ENCODE assay signal across 8 cellular contexts in the genomic region with DNA sequence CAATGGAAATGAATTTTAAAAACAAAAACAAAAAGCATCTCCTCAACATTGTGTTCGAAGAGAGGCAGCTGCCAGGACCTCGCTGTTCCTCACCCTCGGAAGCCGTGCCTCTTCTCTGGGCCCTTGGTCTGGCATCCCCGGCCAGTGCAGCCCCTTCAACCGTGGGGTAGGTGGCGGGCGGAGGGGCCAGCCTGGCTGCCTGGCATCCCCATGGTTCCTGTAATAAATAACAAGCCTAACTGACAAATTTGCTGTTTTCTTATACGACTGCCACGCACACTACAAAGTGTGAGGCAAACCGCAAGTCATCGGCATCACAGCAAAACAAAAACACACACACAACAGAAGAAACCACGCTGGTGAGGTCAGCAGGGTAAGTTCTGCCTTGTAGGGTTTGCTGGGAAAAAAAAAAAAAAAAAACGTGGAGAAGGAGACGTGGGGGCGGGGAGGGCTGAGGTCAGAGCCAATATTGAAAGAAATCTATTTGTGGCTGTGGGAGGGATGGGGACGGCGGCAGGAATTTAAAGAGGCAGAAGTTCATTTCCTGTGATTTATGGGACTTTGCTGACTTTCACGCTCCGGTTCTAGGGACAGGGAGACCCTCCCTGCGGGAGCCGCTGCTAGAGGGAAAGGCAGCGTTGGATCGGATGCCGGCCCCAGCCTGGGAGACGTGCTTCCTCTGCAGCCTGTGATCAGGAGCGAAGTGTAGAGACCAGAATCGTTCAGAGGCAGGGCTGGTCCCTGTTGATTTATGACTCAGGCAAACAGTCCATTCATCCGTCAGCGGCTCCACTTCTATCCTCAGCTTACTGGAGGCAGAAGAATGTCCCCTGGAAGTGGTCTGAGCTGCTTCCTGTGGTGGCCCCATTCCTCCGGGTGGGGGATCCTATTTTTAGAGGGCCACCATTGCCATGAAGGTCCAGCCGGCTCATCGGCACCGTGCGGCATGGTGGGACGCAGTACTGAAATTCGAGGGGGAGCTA.
DNase-seq lines count a peak whose midpoint lies in the region; ATAC-seq, FAIRE-seq and TF ChIP-seq lines count a peak whose summit lies in the region.

No MANE protein-coding gene starts in this region.

- CTCF ChIA-PET in HCT116 (lab: Charles Lee), result no interaction called here

- in situ Hi-C loops in gastrocnemius medialis (cut with MboI; ENCODE audit: low sequenced_read_pairs in 4 of 4), result no loop called here

- H3K36me3 Mint-ChIP-seq in activated T-helper 17 cell treated with anti-CD3 and anti-CD28 coated beads, Interleukin-2, amount 50 U/mL, for 72 hours (ENCODE audit: low read depth), result no peaks in the 10 kb centered on the region

- H3K27ac ChIP-seq in HCT116 (ENCODE audit: low read depth, low read length), result no peak overlapping the region
- peak overlapping the region; percentile 77 to 88 (median 84) for H3K27ac ChIP-seq in gastrocnemius medialis
- peak overlapping the region in 1 of 2 donors; percentile 54 for H3K27ac ChIP-seq in small intestine (ENCODE audit: low read depth in 1 of 2, low read length in 1 of 2)

- no peaks in the 10 kb centered on the region for H4K20me1 ChIP-seq in HCT116 (ENCODE audit: insufficient read depth)

- no peak overlapping the region for H3K9ac ChIP-seq in HCT116 (ENCODE audit: low read length)

- H3K9me3 Mint-ChIP-seq in activated T-helper 17 cell treated with anti-CD3 and anti-CD28 coated beads, Interleukin-2, amount 50 U/mL, for 72 hours, result no peaks in the 10 kb centered on the region

- H2AFZ ChIP-seq in HCT116 (ENCODE audit: low read depth, low read length, poor library complexity, severe bottlenecking), result no peak overlapping the region

- H3K4me1 ChIP-seq in HCT116 (ENCODE audit: control insufficient read depth in 1 of 2, insufficient read depth in 2 of 2, low read length in 2 of 2), result peaks cover 2 to 7% of the 10 kb centered on the region in 2 experiments; a peak in 3 of 4 replicates
- H3K4me1 ChIP-seq in gastrocnemius medialis, result peaks cover 9 to 19% of the 10 kb centered on the region in 2 donors
- no peaks in the 10 kb centered on the region for H3K4me1 ChIP-seq in small intestine (ENCODE audit: control insufficient read depth in 2 of 2, insufficient read depth in 1 of 2, low read depth in 1 of 2, low read length in 1 of 2)

- TF ChIP-seq CTCF in HCT116 (IDR thresholded peaks at IDR 0.05 in 2 of 3, conservative IDR thresholded peaks at IDR 0.05 in 1 of 3; ENCODE audit: borderline replicate concordance in 1 of 3, insufficient read depth in 1 of 3, low read depth in 2 of 3, low read length in 2 of 3) (no peak), gastrocnemius medialis (IDR thresholded peaks at IDR 0.05 in 4 of 5, conservative IDR thresholded peaks at IDR 0.05 in 1 of 5) (no peak)

- H3K27ac Mint-ChIP-seq in activated T-helper 17 cell treated with anti-CD3 and anti-CD28 coated beads, Interleukin-2, amount 50 U/mL, for 72 hours, result no peak overlapping the region

- H3K4me1 Mint-ChIP-seq in activated T-helper 17 cell treated with anti-CD3 and anti-CD28 coated beads, Interleukin-2, amount 50 U/mL, for 72 hours, result no peaks in the 10 kb centered on the region

- RAD21 ChIA-PET in HCT116 (lab: Charles Lee; ENCODE audit: low non-redundant PET in 1 of 2, low total read pairs in 2 of 2, uncharacterized antibody in 2 of 2, unreplicated experiment in 2 of 2), result no interaction called here

- POLR2A ChIA-PET in HCT116 (lab: Charles Lee), result no interaction called here

- peak overlapping the region; percentile 16 for H3K4me3 Mint-ChIP-seq in activated T-helper 17 cell treated with anti-CD3 and anti-CD28 coated beads, Interleukin-2, amount 50 U/mL, for 72 hours

- TF ChIP-seq POLR2A in HCT116 (IDR thresholded peaks at IDR 0.05; ENCODE audit: borderline replicate concordance, extremely low read depth, insufficient read depth, insufficient read length), result no peak
- peak; percentile 16 to 37 for TF ChIP-seq POLR2A in gastrocnemius medialis (IDR thresholded peaks at IDR 0.05)

- 21 to 29% (median 27%) methylated on average over 36 to 37 of the region's 37 CpGs for WGBS in small intestine, 3 donors

- no peaks in the 10 kb centered on the region for H3K79me2 ChIP-seq in HCT116 (ENCODE audit: insufficient read depth, low read length)

- H3K4me2 ChIP-seq in HCT116 (ENCODE audit: low read length), result peak overlapping the region; percentile 16; the same call in 1 of the 2 replicates

- no peaks in the 10 kb centered on the region for H3K9me3 ChIP-seq in HCT116 (ENCODE audit: control insufficient read depth in 1 of 2, insufficient read depth in 1 of 2, low read depth in 1 of 2, low read length in 2 of 2)
- H3K9me3 ChIP-seq in gastrocnemius medialis, result no peaks in the 10 kb centered on the region
- H3K9me3 ChIP-seq in small intestine (ENCODE audit: control insufficient read depth, low read depth), result no peaks in the 10 kb centered on the region

- no TSS peak for BruUV-seq in HCT116 (replicated peaks; lab: Mats Ljungman, UMichigan)

- no peaks in the 10 kb centered on the region; the same call in 1 of the 2 replicates for H3K27me3 ChIP-seq in HCT116 (ENCODE audit: insufficient read depth, low read length)
- H3K27me3 ChIP-seq in gastrocnemius medialis, result no peaks in the 10 kb centered on the region
- H3K27me3 ChIP-seq in small intestine (ENCODE audit: control insufficient read depth in 2 of 2, insufficient read depth in 2 of 2, low read length in 2 of 2), result no peaks in the 10 kb centered on the region

- no peak for TF ChIP-seq RAD21 in HCT116 (IDR thresholded peaks at IDR 0.05; ENCODE audit: low read depth)

- no peak for FAIRE-seq in small intestine (lab: Jason Lieb, UNC)

- DNase-seq in HCT116 (ENCODE audit: low read depth, low spot score), result no peak
- peak; percentile 70 for DNase-seq in left cardiac atrium
- DNase-seq in gastrocnemius medialis, result peak; percentile 31 to 58
- no peak for DNase-seq in small intestine
- no peak for DNase-seq in stimulated activated CD4-positive, alpha-beta T cell treated with anti-CD3 and anti-CD28 coated beads, Interleukin-2, amount 100 ng/mL, for 24 hours
- no peak for DNase-seq in putamen (ENCODE audit: low spot score)

- H3K36me3 ChIP-seq in HCT116 (ENCODE audit: control insufficient read depth in 1 of 2, insufficient read depth in 2 of 2, low read length in 2 of 2) (no peaks in the 10 kb centered on the region), gastrocnemius medialis (no peaks in the 10 kb centered on the region), small intestine (ENCODE audit: control insufficient read depth in 2 of 2, insufficient read depth in 2 of 2, low read length in 2 of 2) (no peaks in the 10 kb centered on the region)

- H3K4me3 ChIP-seq in HCT116 (replicated peaks in 1 of 2; ENCODE audit: low read depth in 1 of 2, low read length in 2 of 2) (no peak overlapping the region), gastrocnemius medialis (peak overlapping the region; percentile 43 to 56 (median 52)), small intestine (ENCODE audit: low read depth in 1 of 2, low read length in 2 of 2) (no peak overlapping the region)

- intact Hi-C loops in HCT116 (cut with micrococcal nuclease), result no loop called here
- intact Hi-C loops in left cardiac atrium (cut with DNase I), result no loop called here
- intact Hi-C loops in gastrocnemius medialis (cut with DNase I; ENCODE audit: low total_unique reads), result loop anchor here (5.0 to 10.0 kb wide), 2 partner anchors 54 to 164 kb away; partner anchors contain the start of gene FOXL1

- ATAC-seq in HCT116 (no peak), left cardiac atrium (peak; percentile 90 to 98), gastrocnemius medialis (peak; percentile 85 to 86), GM18858 (IDR thresholded peaks at IDR 0.05; ENCODE audit: unreplicated experiment) (no peak)
- ATAC-seq in activated T-helper 17 cell treated with anti-CD3 and anti-CD28 coated beads, Interleukin-2, amount 50 U/mL, for 72 hours (replicated peaks), result no peak

- H3K27me3 Mint-ChIP-seq in activated T-helper 17 cell treated with anti-CD3 and anti-CD28 coated beads, Interleukin-2, amount 50 U/mL, for 72 hours, result peaks cover 36% of the 10 kb centered on the region

- H3K9me2 ChIP-seq in HCT116 (ENCODE audit: insufficient read depth), result no peaks in the 10 kb centered on the region

TF ChIP-seq in HCT116, 20 proteins besides CTCF, POLR2A, EP300 and RAD21 (continues in another document):
- TF ChIP-seq, protein P1, sequence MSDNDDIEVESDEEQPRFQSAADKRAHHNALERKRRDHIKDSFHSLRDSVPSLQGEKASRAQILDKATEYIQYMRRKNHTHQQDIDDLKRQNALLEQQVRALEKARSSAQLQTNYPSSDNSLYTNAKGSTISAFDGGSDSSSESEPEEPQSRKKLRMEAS (IDR thresholded peaks at IDR 0.05), result no peak
- TF ChIP-seq, protein P2, sequence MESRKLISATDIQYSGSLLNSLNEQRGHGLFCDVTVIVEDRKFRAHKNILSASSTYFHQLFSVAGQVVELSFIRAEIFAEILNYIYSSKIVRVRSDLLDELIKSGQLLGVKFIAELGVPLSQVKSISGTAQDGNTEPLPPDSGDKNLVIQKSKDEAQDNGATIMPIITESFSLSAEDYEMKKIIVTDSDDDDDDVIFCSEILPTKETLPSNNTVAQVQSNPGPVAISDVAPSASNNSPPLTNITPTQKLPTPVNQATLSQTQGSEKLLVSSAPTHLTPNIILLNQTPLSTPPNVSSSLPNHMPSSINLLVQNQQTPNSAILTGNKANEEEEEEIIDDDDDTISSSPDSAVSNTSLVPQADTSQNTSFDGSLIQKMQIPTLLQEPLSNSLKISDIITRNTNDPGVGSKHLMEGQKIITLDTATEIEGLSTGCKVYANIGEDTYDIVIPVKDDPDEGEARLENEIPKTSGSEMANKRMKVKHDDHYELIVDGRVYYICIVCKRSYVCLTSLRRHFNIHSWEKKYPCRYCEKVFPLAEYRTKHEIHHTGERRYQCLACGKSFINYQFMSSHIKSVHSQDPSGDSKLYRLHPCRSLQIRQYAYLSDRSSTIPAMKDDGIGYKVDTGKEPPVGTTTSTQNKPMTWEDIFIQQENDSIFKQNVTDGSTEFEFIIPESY (IDR thresholded peaks at IDR 0.05; ENCODE audit: extremely low read depth, insufficient replicate concordance, low read length), result no peak
- TF ChIP-seq SP1 (IDR thresholded peaks at IDR 0.05; ENCODE audit: low read depth) (no peak), ELF1 (IDR thresholded peaks at IDR 0.05; ENCODE audit: borderline replicate concordance, low read depth) (no peak), EZH2 (IDR thresholded peaks at IDR 0.05) (no peak), ATF3 (IDR thresholded peaks at IDR 0.05) (no peak), TCF7L2 (IDR thresholded peaks at IDR 0.05; ENCODE audit: borderline replicate concordance, extremely low read depth, insufficient read depth, insufficient read length) (no peak), FOSL1 (IDR thresholded peaks at IDR 0.05; ENCODE audit: low read depth) (no peak), EZH2phosphoT487 (IDR thresholded peaks at IDR 0.05; ENCODE audit: borderline replicate concordance) (no peak), CBX3 (IDR thresholded peaks at IDR 0.05; ENCODE audit: low read depth) (no peak), ZFX (IDR thresholded peaks at IDR 0.05) (no peak)

Comparison
In these comparisons a context has a peak if more than half of its experiments do, and no peak if none do; other contexts are left out.
1. ATAC-seq: peak in left cardiac atrium (2 of 2) and gastrocnemius medialis (2 of 2); none in HCT116 (single experiment), activated T-helper 17 cell treated with anti-CD3 and anti-CD28 coated beads, Interleukin-2, amount 50 U/mL, for 72 hours (single experiment) and GM18858 (single experiment).
2. DNase-seq: peak in left cardiac atrium (single experiment) and gastrocnemius medialis (2 of 2); none in HCT116 (single experiment), small intestine (single experiment), stimulated activated CD4-positive, alpha-beta T cell treated with anti-CD3 and anti-CD28 coated beads, Interleukin-2, amount 100 ng/mL, for 24 hours (0 of 2) and putamen (single experiment).
3. H3K4me3 ChIP-seq: peak in gastrocnemius medialis (4 of 4); none in HCT116 (0 of 2) and small intestine (0 of 2).